Comparison of ENCODE assay signal across 26 cellular contexts in the genomic region with DNA sequence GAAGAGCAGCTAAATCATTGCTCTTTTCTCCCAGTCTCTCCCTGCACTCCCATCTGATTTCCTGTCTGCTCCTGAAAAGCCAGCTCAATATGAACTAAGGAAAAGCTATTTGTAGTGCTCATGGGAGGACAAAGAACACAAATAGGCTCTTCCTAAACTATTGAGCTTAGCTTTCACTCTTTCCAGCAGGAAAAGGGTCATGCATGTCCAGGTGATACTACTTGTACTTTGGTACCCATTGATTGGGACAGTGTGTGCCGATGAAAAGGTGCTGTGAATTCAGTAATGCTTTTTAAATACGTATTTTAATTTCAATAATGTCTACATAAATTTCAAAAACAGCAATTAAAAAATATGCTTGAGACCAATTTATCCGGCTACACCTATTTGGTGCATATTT. TPM values are rescaled to one million over a fixed set of nuclear protein-coding genes. Genes with fewer than 3 reads are reported as not detected.
DNase-seq lines count a peak whose midpoint lies in the region; ATAC-seq, FAIRE-seq and TF ChIP-seq lines count a peak whose summit lies in the region.
"Had no signal": no experiment of that assay in that cellular context is flagged by ENCODE, and none has a peak within 500 bp of the region (broad histone marks: within the 10 kb centered on the region; RNA-seq: fewer than 3 reads in every experiment).

No MANE protein-coding gene starts in this region.

- H2AFZ ChIP-seq in GM23338, result no peak overlapping the region
- no peak overlapping the region for H2AFZ ChIP-seq in HepG2 (ENCODE audit: low read length)
- H2AFZ ChIP-seq: GM23248 had no signal

- no peak overlapping the region for H3K9ac ChIP-seq in HepG2 (ENCODE audit: insufficient read depth, low read depth, low read length)
- H3K9ac ChIP-seq: BLaER1 treated with 17β-estradiol and CSF1 and Interleukin-3, amounts not matched to agents 10 nM and 100 nM; GM23248 had no signal

- POLR2A ChIA-PET in WTC11 (lab: Charles Lee) (no interaction called here), HepG2 (lab: Yijun Ruan, JAX) (no interaction called here)

- H3K9me3 Mint-ChIP-seq in GM23338 (peaks cover 17% of the 10 kb centered on the region), WTC11 (peaks cover 11% of the 10 kb centered on the region), nephron progenitor cell (peaks cover 17% of the 10 kb centered on the region), chondrocyte (ENCODE audit: low read depth) (peaks cover 6% of the 10 kb centered on the region), osteocyte (ENCODE audit: unreplicated experiment) (peaks cover 9% of the 10 kb centered on the region)
- H3K9me3 Mint-ChIP-seq: CD4-positive, alpha-beta T cell had no signal

- H3K9me3 ChIP-seq in HepG2 (ENCODE audit: low read length), result no peaks in the 10 kb centered on the region
- H3K9me3 ChIP-seq: A549, BE2C had no signal

- WGBS in HepG2 (ENCODE audit: low lambda C conversion rate), result 78% methylated on average over 3 of the region's 3 CpGs

- no peaks in the 10 kb centered on the region for H3K27me3 Mint-ChIP-seq in GM23338 (ENCODE audit: insufficient read depth, low read depth, poor library complexity)
- no peaks in the 10 kb centered on the region for H3K27me3 Mint-ChIP-seq in WTC11 (ENCODE audit: low read depth)
- no peaks in the 10 kb centered on the region for H3K27me3 Mint-ChIP-seq in nephron progenitor cell (ENCODE audit: low read depth, poor library complexity)
- H3K27me3 Mint-ChIP-seq in chondrocyte (ENCODE audit: low read depth), result no peaks in the 10 kb centered on the region
- H3K27me3 Mint-ChIP-seq in osteocyte (ENCODE audit: unreplicated experiment), result no peaks in the 10 kb centered on the region
- H3K27me3 Mint-ChIP-seq: CD4-positive, alpha-beta T cell; CD8-positive, alpha-beta memory T cell had no signal

- no peaks in the 10 kb centered on the region for H3K79me2 ChIP-seq in GM23338 (replicated peaks; ENCODE audit: insufficient read depth)
- no peaks in the 10 kb centered on the region for H3K79me2 ChIP-seq in HepG2 (ENCODE audit: insufficient read depth, low read length)

- H4K20me1 ChIP-seq in GM23338 (replicated peaks; ENCODE audit: insufficient read depth) (no peaks in the 10 kb centered on the region; the same call in 1 of the 2 replicates), HepG2 (ENCODE audit: insufficient read depth, low read length) (0 out of 2 replicates have a peak, but pooled peaks cover under 1% of the 10 kb centered on the region)
- H4K20me1 ChIP-seq: BLaER1 treated with 17β-estradiol and CSF1 and Interleukin-3, amounts not matched to agents 10 nM and 100 nM had no signal

- TF ChIP-seq RAD21 in HepG2 (CRISPR knock-in tag; IDR thresholded peaks at IDR 0.05), result no peak

- no peak for TF ChIP-seq CTCF in GM23338 (conservative IDR thresholded peaks at IDR 0.05; ENCODE audit: low read depth in 2 of 2)
- no peak for TF ChIP-seq CTCF in WTC11 (IDR thresholded peaks at IDR 0.05)
- TF ChIP-seq CTCF in HepG2 (CRISPR knock-in tag; IDR thresholded peaks at IDR 0.05), result no peak
- TF ChIP-seq CTCF in nephron progenitor cell (IDR thresholded peaks at IDR 0.05), result no peak
- TF ChIP-seq CTCF in chondrocyte (IDR thresholded peaks at IDR 0.05), result no peak
- TF ChIP-seq CTCF in osteocyte (IDR thresholded peaks at IDR 0.05), result no peak

- H3K9me2 ChIP-seq in GM23338 (ENCODE audit: insufficient read depth), result peaks cover 7% of the 10 kb centered on the region

- in situ Hi-C loops in HepG2 (cut with HindIII; ENCODE audit: extremely low pct_ligation_motif_present, low pct_unique_long_range_greater_than_20kb), result no loop called here

- H3K36me3 Mint-ChIP-seq in GM23338 (ENCODE audit: low read depth), result peaks cover 39% of the 10 kb centered on the region
- H3K36me3 Mint-ChIP-seq in WTC11, result peaks cover 46% of the 10 kb centered on the region
- H3K36me3 Mint-ChIP-seq in nephron progenitor cell (ENCODE audit: low read depth), result peaks cover 25% of the 10 kb centered on the region
- H3K36me3 Mint-ChIP-seq in chondrocyte (ENCODE audit: low read depth), result peaks cover 5% of the 10 kb centered on the region
- H3K36me3 Mint-ChIP-seq in osteocyte (ENCODE audit: unreplicated experiment), result peaks cover 9% of the 10 kb centered on the region
- H3K36me3 Mint-ChIP-seq: CD14-positive monocyte had no signal

- H3K36me3 ChIP-seq in GM23338 (ENCODE audit: insufficient read depth) (peaks cover 11% of the 10 kb centered on the region), HepG2 (replicated peaks in 1 of 2; ENCODE audit: control insufficient read depth in 1 of 2, insufficient read depth in 2 of 2, low read length in 2 of 2) (peaks cover 3 to 21% of the 10 kb centered on the region in 2 experiments; a peak in 4 of 5 replicates)
- H3K36me3 ChIP-seq: BLaER1 treated with 17β-estradiol and CSF1 and Interleukin-3, amounts not matched to agents 10 nM and 100 nM had no signal

- TF ChIP-seq POLR2A in HepG2 (IDR thresholded peaks at IDR 0.05; ENCODE audit: insufficient read depth in 1 of 2, low read depth in 2 of 2, low read length in 2 of 2), result no peak

- H3K27ac Mint-ChIP-seq in GM23338 (peak overlapping the region; percentile 72; the same call in 1 of the 2 replicates), WTC11 (peak overlapping the region; percentile 64; the same call in 1 of the 2 replicates), nephron progenitor cell (peak overlapping the region; percentile 82), chondrocyte (ENCODE audit: unreplicated experiment) (no peak overlapping the region), osteocyte (ENCODE audit: unreplicated experiment) (no peak overlapping the region)
- H3K27ac Mint-ChIP-seq: CD14-positive monocyte; CD4-positive, alpha-beta T cell; CD8-positive, alpha-beta memory T cell had no signal

- intact Hi-C loops in HepG2 (cut with micrococcal nuclease; ENCODE audit: unreplicated experiment), result no loop called here

- no peaks in the 10 kb centered on the region for H3F3A ChIP-seq in GM23338 (replicated peaks; ENCODE audit: low read depth)

- no peak for DNase-seq in GM23338 (ENCODE audit: low spot score)
- DNase-seq in WTC11 (ENCODE audit: low spot score), result no peak
- no peak for DNase-seq in HepG2 (ENCODE audit: low spot score)
- no peak for DNase-seq in nephron progenitor cell
- no peak for DNase-seq in chondrocyte (ENCODE audit: low spot score)
- no peak for DNase-seq in osteocyte (ENCODE audit: extremely low spot score, unreplicated experiment)
- DNase-seq in HK-2 (ENCODE audit: unreplicated experiment), result no peak
- DNase-seq: 8988T; ACHN; AML-193; BE2C; CD4-positive, alpha-beta T cell; CD8-positive, alpha-beta memory T cell; DMS 273 treated with DMSO at 0.1 percent for 48 hours; DMS79; EL; GDM1; GM23248; H9 had no signal

- no peak overlapping the region for H3K4me3 Mint-ChIP-seq in GM23338
- no peak overlapping the region for H3K4me3 Mint-ChIP-seq in WTC11
- H3K4me3 Mint-ChIP-seq in nephron progenitor cell, result no peak overlapping the region
- H3K4me3 Mint-ChIP-seq in chondrocyte (ENCODE audit: unreplicated experiment), result no peak overlapping the region
- H3K4me3 Mint-ChIP-seq in osteocyte (ENCODE audit: unreplicated experiment), result no peak overlapping the region
- H3K4me3 Mint-ChIP-seq: CD14-positive monocyte; CD4-positive, alpha-beta T cell; CD8-positive, alpha-beta memory T cell; H9 had no signal

- TF ChIP-seq EP300 in HepG2 (IDR thresholded peaks at IDR 0.05; ENCODE audit: low read depth in 2 of 2, low read length in 2 of 2), result no peak
- no peak for TF ChIP-seq EP300 in HepG2 (CRISPR knock-in tag; IDR thresholded peaks at IDR 0.05; ENCODE audit: borderline replicate concordance)

- no peaks in the 10 kb centered on the region for H3K27me3 ChIP-seq in GM23338 (ENCODE audit: insufficient read depth)
- H3K27me3 ChIP-seq in HepG2 (ENCODE audit: control insufficient read depth in 1 of 2, insufficient read depth in 2 of 2, low read length in 2 of 2), result no peaks in the 10 kb centered on the region
- H3K27me3 ChIP-seq: BE2C; BLaER1 treated with 17β-estradiol and CSF1 and Interleukin-3, amounts not matched to agents 10 nM and 100 nM had no signal

- no peak for ATAC-seq in GM23338
- ATAC-seq in WTC11, result no peak
- ATAC-seq in HepG2, result no peak
- ATAC-seq: A549, GM12878, HCT116 had no signal

- CTCF ChIA-PET in WTC11 (lab: Charles Lee), result interaction anchor here (0.6 kb wide), 1 partner anchor 246 kb away, joined by 3 read pairs; no protein-coding TSS in a partner anchor
- CTCF ChIA-PET in HepG2 (lab: Yijun Ruan, JAX; ENCODE audit: low intra/inter-chr PET ratio, low total read pairs), result no interaction called here

- H3K4me1 ChIP-seq in GM23338 (ENCODE audit: insufficient read depth), result no peaks in the 10 kb centered on the region
- no peaks in the 10 kb centered on the region for H3K4me1 ChIP-seq in HepG2 (ENCODE audit: insufficient read depth, low read length)
- H3K4me1 ChIP-seq: A549; BE2C; BLaER1 treated with 17β-estradiol and CSF1 and Interleukin-3, amounts not matched to agents 10 nM and 100 nM had no signal

- H3K27ac ChIP-seq in GM23338 (ENCODE audit: low read depth) (no peak overlapping the region), HepG2 (ENCODE audit: extremely low read length, insufficient read depth, low read length) (no peak overlapping the region)
- H3K27ac ChIP-seq: A549; BLaER1 treated with 17β-estradiol and CSF1 and Interleukin-3, amounts not matched to agents 10 nM and 100 nM; GM23248 had no signal

- H3K4me2 ChIP-seq in GM23338 (no peak overlapping the region), HepG2 (ENCODE audit: low read depth, low read length) (no peak overlapping the region)
- H3K4me2 ChIP-seq: A549; BLaER1 treated with 17β-estradiol and CSF1 and Interleukin-3, amounts not matched to agents 10 nM and 100 nM had no signal

- H3K4me3 ChIP-seq in GM23338 (no peak overlapping the region), HepG2 (replicated peaks in 1 of 3; ENCODE audit: insufficient read depth in 1 of 3, low read depth in 2 of 3, low read length in 3 of 3) (no peak overlapping the region)
- H3K4me3 ChIP-seq: A549; BLaER1 treated with 17β-estradiol and CSF1 and Interleukin-3, amounts not matched to agents 10 nM and 100 nM; GM12878; GM23248 had no signal

- 0 out of 3 replicates have a peak, but pooled peaks cover 2% of the 10 kb centered on the region for H3K4me1 Mint-ChIP-seq in GM23338
- peaks cover 5% of the 10 kb centered on the region for H3K4me1 Mint-ChIP-seq in WTC11
- peaks cover 5% of the 10 kb centered on the region for H3K4me1 Mint-ChIP-seq in nephron progenitor cell
- peaks cover 4% of the 10 kb centered on the region for H3K4me1 Mint-ChIP-seq in chondrocyte (ENCODE audit: low read depth)
- no peaks in the 10 kb centered on the region for H3K4me1 Mint-ChIP-seq in osteocyte (ENCODE audit: unreplicated experiment)
- H3K4me1 Mint-ChIP-seq: CD14-positive monocyte had no signal

- no TSS peak for BruUV-seq in HepG2 (replicated peaks; lab: Mats Ljungman, UMichigan)

- FAIRE-seq in HepG2 (lab: Jason Lieb, UNC), result no peak
- FAIRE-seq: A549, D721Med, GM12878, GM19239 had no signal

RNA-seq across cellular contexts. Expression of gene ATXN7L1, which starts 37.5 kb away (rescaled TPM):
- total RNA-seq in GM23338 (2014; rRNA removed; shearing (Covaris generic)), result 19.4 and 29.8 TPM in 2 replicates
- 20.6 and 22.8 TPM in 2 replicates for polyA plus RNA-seq in GM23338 (2016; fragmentation: Nextera tagmentation; extraction: Ambion mirVana)
- 36.0 to 38.5 TPM (median 37.7 TPM) in 3 replicates for total RNA-seq in WTC11 (2021)
- 7.7 and 7.8 TPM in 2 replicates for total RNA-seq in HepG2 (2016; rRNA removed; fragmentation: Illumina TruSeq; extraction: Trizol)
- total RNA-seq in HepG2 (2016; cell fraction: cytosol; rRNA removed; fragmentation: Illumina TruSeq; extraction: Trizol; ENCODE audit: low read depth), result 5.5 and 6.6 TPM in 2 replicates
- 6.4 and 8.4 TPM in 2 replicates for total RNA-seq in HepG2 (2016; cell fraction: insoluble cytoplasmic fraction; rRNA removed; fragmentation: Illumina TruSeq; extraction: Trizol)
- total RNA-seq in HepG2 (2016; cell fraction: membrane; rRNA removed; fragmentation: Illumina TruSeq; extraction: Trizol), result 6.2 and 7.4 TPM in 2 replicates
- 11.2 and 17.2 TPM in 2 replicates for total RNA-seq in HepG2 (2016; cell fraction: nucleus; rRNA removed; fragmentation: Illumina TruSeq; extraction: Trizol)
- polyA plus RNA-seq in HepG2 (2011; rRNA removed), result 4.1 and 4.3 TPM in 2 replicates
- polyA plus RNA-seq in HepG2 (2011; cell fraction: cytosol; rRNA removed), result 1.3 and 1.7 TPM in 2 replicates
- 11.3 and 12.0 TPM in 2 replicates for polyA plus RNA-seq in HepG2 (2011; cell fraction: nucleus; rRNA removed)
- polyA plus RNA-seq in HepG2 (2012), result 4.3 and 5.7 TPM in 2 replicates
- polyA plus RNA-seq in HepG2 (2016; cell fraction: cytosol; fragmentation: Illumina TruSeq; extraction: Trizol; ENCODE audit: low read depth), result 7.6 and 8.7 TPM in 2 replicates
- polyA plus RNA-seq in HepG2 (2016; cell fraction: insoluble cytoplasmic fraction; fragmentation: Illumina TruSeq; extraction: Trizol; ENCODE audit: low read depth), result 7.7 and 8.4 TPM in 2 replicates
- polyA plus RNA-seq in HepG2 (2016; cell fraction: membrane; fragmentation: Illumina TruSeq; extraction: Trizol; ENCODE audit: low read depth), result 7.2 and 7.9 TPM in 2 replicates
- 19.9 and 21.6 TPM in 2 replicates for polyA plus RNA-seq in HepG2 (2016; cell fraction: nucleus; fragmentation: Illumina TruSeq; extraction: Trizol; ENCODE audit: insufficient read depth, low read depth)
- 6.4 and 6.7 TPM in 2 replicates for polyA minus RNA-seq in HepG2 (2011; rRNA and poly(A)+ RNA removed; ENCODE audit: low replicate concordance)
- polyA minus RNA-seq in HepG2 (2011; cell fraction: cytosol; rRNA and poly(A)+ RNA removed), result 1.5 and 4.4 TPM in 2 replicates
- polyA minus RNA-seq in HepG2 (2011; cell fraction: nucleus; rRNA and poly(A)+ RNA removed), result 16.5 and 21.3 TPM in 2 replicates
- total RNA-seq in chondrocyte, result 6.4 to 8.8 TPM (median 6.5 TPM) in 3 replicates
- total RNA-seq in osteocyte, result 12.6 and 14.2 TPM in 2 replicates

RNA-seq across cellular contexts. Expression of gene CDHR3, which starts 49.1 kb away (rescaled TPM):
- 6.7 and 12.2 TPM in 2 replicates for total RNA-seq in GM23338 (2014; rRNA removed; shearing (Covaris generic))
- polyA plus RNA-seq in GM23338 (2016; fragmentation: Nextera tagmentation; extraction: Ambion mirVana) (4.9 and 5.1 TPM in 2 replicates), HepG2 (2011; rRNA removed) (6.5 and 8.5 TPM in 2 replicates)
- total RNA-seq in WTC11 (2021) (18.3 to 19.1 TPM (median 18.9 TPM) in 3 replicates), HepG2 (2016; rRNA removed; fragmentation: Illumina TruSeq; extraction: Trizol) (8.2 and 11.8 TPM in 2 replicates), chondrocyte (0.89 to 1.9 TPM (median 1.0 TPM) in 3 replicates), osteocyte (2.3 and 4.0 TPM in 2 replicates)
- total RNA-seq in HepG2 (2016; cell fraction: cytosol; rRNA removed; fragmentation: Illumina TruSeq; extraction: Trizol; ENCODE audit: low read depth), result 12.8 and 13.7 TPM in 2 replicates
- total RNA-seq in HepG2 (2016; cell fraction: insoluble cytoplasmic fraction; rRNA removed; fragmentation: Illumina TruSeq; extraction: Trizol), result 7.2 and 11.7 TPM in 2 replicates
- total RNA-seq in HepG2 (2016; cell fraction: membrane; rRNA removed; fragmentation: Illumina TruSeq; extraction: Trizol), result 15.8 and 18.0 TPM in 2 replicates
- 32.7 and 38.3 TPM in 2 replicates for total RNA-seq in HepG2 (2016; cell fraction: nucleus; rRNA removed; fragmentation: Illumina TruSeq; extraction: Trizol)
- polyA plus RNA-seq in HepG2 (2011; cell fraction: cytosol; rRNA removed), result 5.2 and 5.9 TPM in 2 replicates
- 20.4 and 24.1 TPM in 2 replicates for polyA plus RNA-seq in HepG2 (2011; cell fraction: nucleus; rRNA removed)
- polyA plus RNA-seq in HepG2 (2012), result 7.1 and 8.1 TPM in 2 replicates
- polyA plus RNA-seq in HepG2 (2016; cell fraction: cytosol; fragmentation: Illumina TruSeq; extraction: Trizol; ENCODE audit: low read depth), result 10.9 and 11.4 TPM in 2 replicates
- polyA plus RNA-seq in HepG2 (2016; cell fraction: insoluble cytoplasmic fraction; fragmentation: Illumina TruSeq; extraction: Trizol; ENCODE audit: low read depth), result 7.0 and 7.8 TPM in 2 replicates
- 10.8 and 12.6 TPM in 2 replicates for polyA plus RNA-seq in HepG2 (2016; cell fraction: membrane; fragmentation: Illumina TruSeq; extraction: Trizol; ENCODE audit: low read depth)
- 26.2 and 34.5 TPM in 2 replicates for polyA plus RNA-seq in HepG2 (2016; cell fraction: nucleus; fragmentation: Illumina TruSeq; extraction: Trizol; ENCODE audit: insufficient read depth, low read depth)
- polyA minus RNA-seq in HepG2 (2011; rRNA and poly(A)+ RNA removed; ENCODE audit: low replicate concordance), result 2.5 and 8.1 TPM in 2 replicates
- 3.3 and 4.7 TPM in 2 replicates for polyA minus RNA-seq in HepG2 (2011; cell fraction: cytosol; rRNA and poly(A)+ RNA removed)
- polyA minus RNA-seq in HepG2 (2011; cell fraction: nucleus; rRNA and poly(A)+ RNA removed), result 54.2 and 68.8 TPM in 2 replicates

Comparison
In these comparisons a context has a peak if more than half of its experiments do, and no peak if none do; other contexts are left out.
1. H3K27ac Mint-ChIP-seq: peak in GM23338 (single experiment), WTC11 (single experiment) and nephron progenitor cell (single experiment); none in chondrocyte (single experiment) and osteocyte (single experiment).